20 cellular contexts compared by ENCODE assay signal in genomic region chr12:132140501-132140900, GRCh38. TPM values are rescaled to one million over a fixed set of nuclear protein-coding genes. Genes with fewer than 3 reads are reported as not detected.
DNase-seq lines count a peak whose midpoint lies in the region; TF ChIP-seq lines count a peak whose summit lies in the region.
"Had no signal": no experiment of that assay in that cellular context is flagged by ENCODE, and none has a peak within 500 bp of the region (broad histone marks: within the 10 kb centered on the region; RNA-seq: fewer than 3 reads in every experiment).

No MANE protein-coding gene starts in this region.

- no peak overlapping the region for H3K27ac Mint-ChIP-seq in activated CD4-positive, alpha-beta memory T cell treated with anti-CD3 and anti-CD28 coated beads for 36 hours
- no peak overlapping the region for H3K27ac Mint-ChIP-seq in activated CD4-positive, alpha-beta memory T cell treated with anti-CD3 and anti-CD28 coated beads, Interleukin-2, amount 10 ng/mL, durations not matched to agents 7 days and 5 days
- H3K27ac Mint-ChIP-seq in chondrocyte (ENCODE audit: unreplicated experiment), result no peak overlapping the region
- H3K27ac Mint-ChIP-seq: CD4-positive, CD25-positive, alpha-beta regulatory T cell had no signal

- peaks cover 41% of the 10 kb centered on the region for H3K36me3 ChIP-seq in BE2C
- H3K36me3 ChIP-seq in osteoblast (ENCODE audit: insufficient read depth, low read length), result peaks cover 31% of the 10 kb centered on the region

- no peaks in the 10 kb centered on the region for H3K27me3 Mint-ChIP-seq in activated CD4-positive, alpha-beta memory T cell treated with anti-CD3 and anti-CD28 coated beads for 36 hours
- no peaks in the 10 kb centered on the region for H3K27me3 Mint-ChIP-seq in activated CD4-positive, alpha-beta memory T cell treated with anti-CD3 and anti-CD28 coated beads, Interleukin-2, amount 10 ng/mL, durations not matched to agents 7 days and 5 days
- H3K27me3 Mint-ChIP-seq in chondrocyte (ENCODE audit: low read depth), result no peaks in the 10 kb centered on the region

- POLR2A ChIA-PET in activated CD4-positive, alpha-beta memory T cell treated with anti-CD3 and anti-CD28 coated beads for 36 hours (lab: Charles Lee), result no interaction called here
- POLR2A ChIA-PET in activated CD4-positive, alpha-beta memory T cell treated with anti-CD3 and anti-CD28 coated beads, Interleukin-2, amount 10 ng/mL, durations not matched to agents 7 days and 5 days (lab: Charles Lee), result no interaction called here

- peaks cover 17% of the 10 kb centered on the region for H3K4me1 Mint-ChIP-seq in activated CD4-positive, alpha-beta memory T cell treated with anti-CD3 and anti-CD28 coated beads for 36 hours (ENCODE audit: low read depth)
- H3K4me1 Mint-ChIP-seq in activated CD4-positive, alpha-beta memory T cell treated with anti-CD3 and anti-CD28 coated beads, Interleukin-2, amount 10 ng/mL, durations not matched to agents 7 days and 5 days, result peaks cover 21% of the 10 kb centered on the region
- H3K4me1 Mint-ChIP-seq in chondrocyte (ENCODE audit: low read depth), result peaks cover 18% of the 10 kb centered on the region

- peaks cover 2% of the 10 kb centered on the region for H3K9me3 Mint-ChIP-seq in activated CD4-positive, alpha-beta memory T cell treated with anti-CD3 and anti-CD28 coated beads for 36 hours
- peaks cover 3% of the 10 kb centered on the region for H3K9me3 Mint-ChIP-seq in activated CD4-positive, alpha-beta memory T cell treated with anti-CD3 and anti-CD28 coated beads, Interleukin-2, amount 10 ng/mL, durations not matched to agents 7 days and 5 days
- H3K9me3 Mint-ChIP-seq in chondrocyte (ENCODE audit: low read depth), result no peaks in the 10 kb centered on the region
- H3K9me3 Mint-ChIP-seq: CD4-positive, CD25-positive, alpha-beta regulatory T cell had no signal

- H3K4me2 ChIP-seq in osteoblast (ENCODE audit: insufficient read depth, low read length), result no peak overlapping the region
- H3K4me2 ChIP-seq: BLaER1 had no signal

- H3K36me3 Mint-ChIP-seq in activated CD4-positive, alpha-beta memory T cell treated with anti-CD3 and anti-CD28 coated beads for 36 hours, result peaks cover 19% of the 10 kb centered on the region
- peaks cover 29% of the 10 kb centered on the region for H3K36me3 Mint-ChIP-seq in activated CD4-positive, alpha-beta memory T cell treated with anti-CD3 and anti-CD28 coated beads, Interleukin-2, amount 10 ng/mL, durations not matched to agents 7 days and 5 days (ENCODE audit: low read depth)
- H3K36me3 Mint-ChIP-seq in chondrocyte (ENCODE audit: low read depth), result peaks cover 10% of the 10 kb centered on the region

- H3K9me3 ChIP-seq in BE2C (no peaks in the 10 kb centered on the region; the same call in 1 of the 2 replicates), osteoblast (ENCODE audit: low read depth, low read length) (no peaks in the 10 kb centered on the region)
- H3K9me3 ChIP-seq: BLaER1 had no signal

- no peak overlapping the region for H3K27ac ChIP-seq in osteoblast (ENCODE audit: low read depth, low read length)
- H3K27ac ChIP-seq: BLaER1, RWPE1 had no signal

- TF ChIP-seq CTCF in BE2C (IDR thresholded peaks at IDR 0.05; ENCODE audit: low read depth, low read length), result no peak
- TF ChIP-seq CTCF in chondrocyte (IDR thresholded peaks at IDR 0.05), result no peak
- TF ChIP-seq CTCF in osteoblast (IDR thresholded peaks at IDR 0.05; ENCODE audit: extremely low read depth, low read depth, low read length), result no peak
- TF ChIP-seq CTCF in foreskin fibroblast (IDR thresholded peaks at IDR 0.05; ENCODE audit: low read depth, low read length), result no peak
- TF ChIP-seq CTCF in GM13977 (IDR thresholded peaks at IDR 0.05; ENCODE audit: extremely low read depth, insufficient read depth, missing control alignments), result no peak

- H4K20me1 ChIP-seq in osteoblast (ENCODE audit: insufficient read depth, low read length), result peaks cover 16% of the 10 kb centered on the region

- H3K4me3 ChIP-seq in BE2C (ENCODE audit: low read depth, low read length), result no peak overlapping the region
- no peak overlapping the region for H3K4me3 ChIP-seq in osteoblast (ENCODE audit: insufficient read depth, low read length)
- no peak overlapping the region for H3K4me3 ChIP-seq in foreskin fibroblast (ENCODE audit: low read depth in 1 of 2, low read length in 2 of 2)
- H3K4me3 ChIP-seq: BLaER1 had no signal

- no peaks in the 10 kb centered on the region for H3K27me3 ChIP-seq in BE2C
- H3K27me3 ChIP-seq in osteoblast (ENCODE audit: insufficient read depth, low read length), result no peaks in the 10 kb centered on the region
- H3K27me3 ChIP-seq: BLaER1 had no signal

- CTCF ChIA-PET in activated CD4-positive, alpha-beta memory T cell treated with anti-CD3 and anti-CD28 coated beads for 36 hours (lab: Charles Lee), result interaction anchor here (1.1 to 1.9 kb wide), 2 partner anchors 11 to 13 kb away, joined by 3 to 5 read pairs; no protein-coding TSS in a partner anchor
- CTCF ChIA-PET in activated CD4-positive, alpha-beta memory T cell treated with anti-CD3 and anti-CD28 coated beads, Interleukin-2, amount 10 ng/mL, durations not matched to agents 7 days and 5 days (lab: Charles Lee), result no interaction called here

- in situ Hi-C loops in GM13977 (cut with MboI; ENCODE audit: low pct_unique_long_range_greater_than_20kb, low sequenced_read_pairs, unreplicated experiment), result no loop called here

- H3K4me3 Mint-ChIP-seq in activated CD4-positive, alpha-beta memory T cell treated with anti-CD3 and anti-CD28 coated beads for 36 hours, result no peak overlapping the region
- no peak overlapping the region for H3K4me3 Mint-ChIP-seq in activated CD4-positive, alpha-beta memory T cell treated with anti-CD3 and anti-CD28 coated beads, Interleukin-2, amount 10 ng/mL, durations not matched to agents 7 days and 5 days
- H3K4me3 Mint-ChIP-seq in chondrocyte (ENCODE audit: unreplicated experiment), result no peak overlapping the region

- peaks cover 31% of the 10 kb centered on the region for H3K79me2 ChIP-seq in osteoblast (ENCODE audit: insufficient read depth, low read length)

- H3K4me1 ChIP-seq in BE2C, result no peaks in the 10 kb centered on the region
- peaks cover 25% of the 10 kb centered on the region for H3K4me1 ChIP-seq in osteoblast (ENCODE audit: insufficient read depth, low read length)

- intact Hi-C loops in activated CD4-positive, alpha-beta memory T cell treated with anti-CD3 and anti-CD28 coated beads for 36 hours (cut with micrococcal nuclease), result no loop called here

- H2AFZ ChIP-seq in osteoblast (ENCODE audit: low read length), result no peak overlapping the region

- peak; percentile 7 for DNase-seq in activated CD4-positive, alpha-beta memory T cell treated with anti-CD3 and anti-CD28 coated beads for 36 hours
- no peak for DNase-seq in activated CD4-positive, alpha-beta memory T cell treated with anti-CD3 and anti-CD28 coated beads, Interleukin-2, amount 10 ng/mL, durations not matched to agents 7 days and 5 days
- DNase-seq in BE2C, result peak; percentile 8
- DNase-seq in chondrocyte (ENCODE audit: low spot score), result peak; percentile 74
- peak; percentile 77 for DNase-seq in osteoblast (ENCODE audit: insufficient read length, low spot score, missing footprints)
- DNase-seq in foreskin fibroblast, result no peak
- DNase-seq in GM13977 (ENCODE audit: low spot score), result no peak
- no peak for DNase-seq in medulla oblongata (ENCODE audit: extremely low spot score)
- DNase-seq: 8988T; CD4-positive, CD25-positive, alpha-beta regulatory T cell; HCEC 1CT; NCI-H1048; NCI-H1417 treated with DMSO at 0.1 percent for 48 hours; NCI-H1694 treated with DMSO at 0.1 percent for 48 hours; NCI-H2081; NCI-H2227 treated with DMSO at 0.1 percent for 48 hours; NCI-H69; SHP77 had no signal

RNA-seq across cellular contexts. Expression of gene DDX51, which starts 3.6 kb away (rescaled TPM):
- 10 to 100 TPM; 18.3 to 21.3 TPM for total RNA-seq in activated CD4-positive, alpha-beta memory T cell treated with anti-CD3 and anti-CD28 coated beads for 36 hours
- total RNA-seq in activated CD4-positive, alpha-beta memory T cell treated with anti-CD3 and anti-CD28 coated beads, Interleukin-2, amount 10 ng/mL, durations not matched to agents 7 days and 5 days, result 10 to 100 TPM; 17.9 to 18.6 TPM
- 118 TPM for polyA plus RNA-seq in BE2C (2012; ENCODE audit: insufficient read depth, insufficient read length, low read depth)
- total RNA-seq in chondrocyte (7.9 to 10.1 TPM (median 9.6 TPM) in 3 replicates), osteoblast (6.2 and 7.4 TPM in 2 replicates)

RNA-seq across cellular contexts. Expression of gene NOC4L, which starts 3.8 kb away (rescaled TPM):
- total RNA-seq in activated CD4-positive, alpha-beta memory T cell treated with anti-CD3 and anti-CD28 coated beads for 36 hours, result 10 to 100 TPM; 29.8 to 30.5 TPM
- 10 to 100 TPM; 23.4 to 23.6 TPM for total RNA-seq in activated CD4-positive, alpha-beta memory T cell treated with anti-CD3 and anti-CD28 coated beads, Interleukin-2, amount 10 ng/mL, durations not matched to agents 7 days and 5 days
- 158 TPM for polyA plus RNA-seq in BE2C (2012; ENCODE audit: insufficient read depth, insufficient read length, low read depth)
- total RNA-seq in chondrocyte, result 14.4 to 16.0 TPM (median 14.7 TPM) in 3 replicates
- total RNA-seq in osteoblast, result 7.7 and 11.2 TPM in 2 replicates

Comparison
In these comparisons a context has a peak if more than half of its experiments do, and no peak if none do; other contexts are left out.
1. DNase-seq: peak in activated CD4-positive, alpha-beta memory T cell treated with anti-CD3 and anti-CD28 coated beads for 36 hours (single experiment), BE2C (single experiment), chondrocyte (single experiment) and osteoblast (single experiment); none in activated CD4-positive, alpha-beta memory T cell treated with anti-CD3 and anti-CD28 coated beads, Interleukin-2, amount 10 ng/mL, durations not matched to agents 7 days and 5 days (single experiment), foreskin fibroblast (0 of 2), GM13977 (single experiment) and medulla oblongata (single experiment).